Comparison of ENCODE assay signal across 1 cellular context in genomic region chr13:90752070-90752469, GRCh38.
A peak's percentile ranks its signal among the peaks of the same experiment; 100 is the strongest.
TF ChIP-seq lines count a peak whose summit lies in the region.

No MANE protein-coding gene starts in this region.

TF ChIP-seq in K562, 482 proteins besides CTCF, POLR2A, EP300 and RAD21 (continued from another document):
- no peak for TF ChIP-seq RERE (CRISPR knock-in tag; IDR thresholded peaks at IDR 0.05; ENCODE audit: borderline replicate concordance)
- TF ChIP-seq DEAF1 (CRISPR knock-in tag; IDR thresholded peaks at IDR 0.05) = peak; percentile 11; the same call in 1 of the 2 replicates
- no peak for TF ChIP-seq TBL1XR1 (IDR thresholded peaks at IDR 0.05; ENCODE audit: low read length in 2 of 2)
- TF ChIP-seq XRCC5 (IDR thresholded peaks at IDR 0.05; ENCODE audit: low read depth, low read length) = no peak
- no peak for TF ChIP-seq ZNF561 (CRISPR knock-in tag; conservative IDR thresholded peaks at IDR 0.05)
- TF ChIP-seq MITF (IDR thresholded peaks at IDR 0.05) = no peak
- no peak for TF ChIP-seq E2F3 (CRISPR knock-in tag; IDR thresholded peaks at IDR 0.05)
- 0 out of 2 replicates have a peak, but pooled peaks have one; percentile 1 for TF ChIP-seq CEBPZ (IDR thresholded peaks at IDR 0.05; ENCODE audit: borderline replicate concordance, low read depth, low read length)
- no peak for TF ChIP-seq COPS2 (conservative IDR thresholded peaks at IDR 0.05)
- TF ChIP-seq SAFB2 (IDR thresholded peaks at IDR 0.05; ENCODE audit: borderline replicate concordance, low read depth, low read length, severe bottlenecking) = no peak
- no peak for TF ChIP-seq EP400 (IDR thresholded peaks at IDR 0.05)
- peak in 1 of 2 experiments; percentile 50; a peak in 1 of 4 replicates for TF ChIP-seq NONO (IDR thresholded peaks at IDR 0.05; ENCODE audit: low read depth in 2 of 2, low read length in 1 of 2)
- peak; percentile 62; the same call in 1 of the 2 replicates for TF ChIP-seq ZNF655 (CRISPR knock-in tag; IDR thresholded peaks at IDR 0.05)
- no peak for TF ChIP-seq ZNF280A (IDR thresholded peaks at IDR 0.05; ENCODE audit: low read depth, partially characterized antibody)
- no peak for TF ChIP-seq VEZF1 (CRISPR knock-in tag; IDR thresholded peaks at IDR 0.05)
- TF ChIP-seq FOXP4 (CRISPR knock-in tag; IDR thresholded peaks at IDR 0.05; ENCODE audit: borderline replicate concordance) = no peak
- no peak for TF ChIP-seq GTF2F1 (IDR thresholded peaks at IDR 0.05; ENCODE audit: low read depth, low read length)
- TF ChIP-seq MEF2A (IDR thresholded peaks at IDR 0.05; ENCODE audit: control insufficient read depth, low read depth, low read length) = no peak
- TF ChIP-seq MLX (CRISPR knock-in tag; conservative IDR thresholded peaks at IDR 0.05) = no peak
- TF ChIP-seq HDAC8 (tag; IDR thresholded peaks at IDR 0.05) = no peak
- no peak for TF ChIP-seq ERF (CRISPR knock-in tag; IDR thresholded peaks at IDR 0.05)
- TF ChIP-seq BHLHE40 (IDR thresholded peaks at IDR 0.05; ENCODE audit: low read length) = no peak
- no peak for TF ChIP-seq E4F1 (CRISPR knock-in tag; IDR thresholded peaks at IDR 0.05; ENCODE audit: borderline replicate concordance)
- TF ChIP-seq ETV1 (tag; conservative IDR thresholded peaks at IDR 0.05; ENCODE audit: low read depth) = no peak
- no peak for TF ChIP-seq ZNF76 (CRISPR knock-in tag; IDR thresholded peaks at IDR 0.05; ENCODE audit: borderline replicate concordance)
- TF ChIP-seq RFX5 (IDR thresholded peaks at IDR 0.05; ENCODE audit: low read depth, low read length) = no peak
- TF ChIP-seq FIP1L1 (IDR thresholded peaks at IDR 0.05; ENCODE audit: low read depth, low read length, poor library complexity, severe bottlenecking) = no peak
